In genomic region chr4:99027304-99027703, GRCh38 we compare ENCODE assay signal across 19 cellular contexts. TPM values are rescaled to one million over a fixed set of nuclear protein-coding genes. Genes with fewer than 3 reads are reported as not detected.
DNase-seq lines count a peak whose midpoint lies in the region; ATAC-seq, FAIRE-seq and TF ChIP-seq lines count a peak whose summit lies in the region.
"Had no signal": no experiment of that assay in that cellular context is flagged by ENCODE, and none has a peak within 500 bp of the region (broad histone marks: within the 10 kb centered on the region; RNA-seq: fewer than 3 reads in every experiment).

No MANE protein-coding gene starts in this region.

- H3K36me3 ChIP-seq in HepG2 (replicated peaks in 1 of 2; ENCODE audit: control insufficient read depth in 1 of 2, insufficient read depth in 2 of 2, low read length in 2 of 2) (peaks cover 2 to 14% of the 10 kb centered on the region in 2 experiments; a peak in 4 of 5 replicates), right lobe of liver (no peaks in the 10 kb centered on the region), trophoblast cell (ENCODE audit: control insufficient read depth in 1 of 2, insufficient read depth in 2 of 2, low read length in 2 of 2) (peaks cover 7% of the 10 kb centered on the region in 2 experiments)

- CTCF ChIA-PET in HepG2 (lab: Yijun Ruan, JAX; ENCODE audit: low intra/inter-chr PET ratio, low total read pairs): no interaction called here

- H3K9me3 Mint-ChIP-seq in HFFc6: no peaks in the 10 kb centered on the region

- no peak overlapping the region for H2BK120ac ChIP-seq in trophoblast cell (ENCODE audit: insufficient read depth, low read length, poor library complexity)

- H3K4me3 ChIP-seq in HepG2 (replicated peaks in 1 of 3; ENCODE audit: insufficient read depth in 1 of 3, low read depth in 2 of 3, low read length in 3 of 3) (peak overlapping the region in 2 of 3 experiments; percentile 6 to 15; a peak in 1 of 6 replicates), right lobe of liver (no peak overlapping the region), trophoblast cell (ENCODE audit: low read depth, low read length) (no peak overlapping the region)
- H3K4me3 ChIP-seq: BLaER1 had no signal

- H3K27ac Mint-ChIP-seq in HFFc6: peak overlapping the region; percentile 69

- intact Hi-C loops in HepG2 (cut with micrococcal nuclease; ENCODE audit: unreplicated experiment): no loop called here
- intact Hi-C loops in right lobe of liver (cut with DNase I): no loop called here

- H3K4me1 ChIP-seq in HepG2 (ENCODE audit: insufficient read depth, low read length) (peaks cover 83% of the 10 kb centered on the region), right lobe of liver (peaks cover 0 to 14% (median 3%) of the 10 kb centered on the region in 4 donors), trophoblast cell (ENCODE audit: control insufficient read depth in 1 of 2, insufficient read depth in 2 of 2, low read length in 2 of 2) (peaks cover 5 to 27% of the 10 kb centered on the region in 2 experiments)

- no peak overlapping the region for H3K14ac ChIP-seq in trophoblast cell (ENCODE audit: low read length)

- H3K27me3 ChIP-seq in HepG2 (ENCODE audit: control insufficient read depth in 1 of 2, insufficient read depth in 2 of 2, low read length in 2 of 2) (no peaks in the 10 kb centered on the region), right lobe of liver (no peaks in the 10 kb centered on the region), trophoblast cell (ENCODE audit: insufficient read depth, low read length) (no peaks in the 10 kb centered on the region)
- H3K27me3 ChIP-seq: BLaER1 had no signal

- peak in 1 of 2 experiments; percentile 29; a peak in 1 of 4 replicates for TF ChIP-seq EP300 in HepG2 (IDR thresholded peaks at IDR 0.05; ENCODE audit: low read depth in 2 of 2, low read length in 2 of 2)
- no peak for TF ChIP-seq EP300 in HepG2 (CRISPR knock-in tag; IDR thresholded peaks at IDR 0.05; ENCODE audit: borderline replicate concordance)

- H4K91ac ChIP-seq in trophoblast cell (ENCODE audit: low read depth, low read length): no peak overlapping the region

- H4K12ac ChIP-seq in trophoblast cell (ENCODE audit: low read depth, low read length): no peak overlapping the region

- TF ChIP-seq RAD21 in HepG2 (CRISPR knock-in tag; IDR thresholded peaks at IDR 0.05): no peak

- TF ChIP-seq POLR2A in HepG2 (IDR thresholded peaks at IDR 0.05; ENCODE audit: insufficient read depth in 1 of 2, low read depth in 2 of 2, low read length in 2 of 2): no peak
- TF ChIP-seq POLR2A in right lobe of liver (IDR thresholded peaks at IDR 0.05): no peak

- no peak overlapping the region for H2AFZ ChIP-seq in HepG2 (ENCODE audit: low read length)
- no peak overlapping the region for H2AFZ ChIP-seq in trophoblast cell (ENCODE audit: insufficient read depth, low read length, poor library complexity)

- no peaks in the 10 kb centered on the region for H3K27me3 Mint-ChIP-seq in HFFc6 (ENCODE audit: insufficient read depth)

- no peak overlapping the region for H4K8ac ChIP-seq in trophoblast cell (ENCODE audit: low read depth, low read length)

- H3K18ac ChIP-seq in trophoblast cell (ENCODE audit: low read length): no peak overlapping the region

- peak; percentile 34 for DNase-seq in HepG2 (ENCODE audit: low spot score)
- no peak for DNase-seq in right lobe of liver
- DNase-seq in HFFc6: no peak
- peak; percentile 3 for DNase-seq in glomerular visceral epithelial cell (ENCODE audit: extremely low spot score)
- no peak for DNase-seq in trophoblast cell
- DNase-seq in dermis blood vessel endothelial cell: no peak
- DNase-seq: GF-D8, MV-4-11, NCI-H187, NCI-H2227 treated with DMSO at 0.1 percent for 48 hours, NCI-H510A treated with DMSO at 0.1 percent for 48 hours, NCI-H774 had no signal

- H3K79me2 ChIP-seq in HepG2 (ENCODE audit: insufficient read depth, low read length) (peaks cover 90% of the 10 kb centered on the region), trophoblast cell (ENCODE audit: control insufficient read depth, insufficient read depth, low read length, poor library complexity) (peaks cover 6% of the 10 kb centered on the region)

- peak overlapping the region; percentile 70 for H3K4ac ChIP-seq in trophoblast cell (ENCODE audit: low read depth, low read length)

- WGBS in HepG2 (ENCODE audit: low lambda C conversion rate): 4% methylated on average over 2 of the region's 2 CpGs
- 46% methylated on average over 2 of the region's 2 CpGs for WGBS in right lobe of liver (ENCODE audit: insufficient coverage, low coverage, low lambda C conversion rate, missing lambda C conversion rate)
- WGBS in trophoblast cell (ENCODE audit: extremely low coverage, insufficient coverage, insufficient read length): no CpG with 5 or more reads among the region's 2 CpGs

- no peak overlapping the region for H3K9ac ChIP-seq in HepG2 (ENCODE audit: insufficient read depth, low read depth, low read length)
- H3K9ac ChIP-seq in trophoblast cell (ENCODE audit: low read length): no peak overlapping the region
- H3K9ac ChIP-seq: BLaER1, KMS-11 had no signal

- in situ Hi-C loops in HepG2 (cut with HindIII; ENCODE audit: extremely low pct_ligation_motif_present, low pct_unique_long_range_greater_than_20kb): no loop called here

- TF ChIP-seq CTCF in HepG2 (CRISPR knock-in tag; IDR thresholded peaks at IDR 0.05): no peak
- no peak for TF ChIP-seq CTCF in right lobe of liver (IDR thresholded peaks at IDR 0.05)
- no peak for TF ChIP-seq CTCF in HFFc6 (IDR thresholded peaks at IDR 0.05)

- POLR2A ChIA-PET in HepG2 (lab: Yijun Ruan, JAX): interaction anchor here (1.1 to 2.3 kb wide), 2 partner anchors 32 to 61 kb away, joined by 4 to 10 read pairs; partner anchors contain the start of genes ADH5 and METAP1

- H3K9me3 ChIP-seq in HepG2 (ENCODE audit: low read length): no peaks in the 10 kb centered on the region
- no peaks in the 10 kb centered on the region for H3K9me3 ChIP-seq in right lobe of liver
- peaks cover 7% of the 10 kb centered on the region for H3K9me3 ChIP-seq in trophoblast cell (ENCODE audit: insufficient read depth, low read depth, low read length)

- no peak overlapping the region for H3K4me3 Mint-ChIP-seq in HFFc6

- H3K27ac ChIP-seq in HepG2 (ENCODE audit: extremely low read length, insufficient read depth, low read length) (peak overlapping the region; percentile 59), right lobe of liver (no peak overlapping the region), trophoblast cell (ENCODE audit: low read depth, low read length) (no peak overlapping the region)
- H3K27ac ChIP-seq: BLaER1, KMS-11 had no signal

- no peak overlapping the region for H2BK12ac ChIP-seq in trophoblast cell (ENCODE audit: low read length)

- H4K20me1 ChIP-seq in HepG2 (ENCODE audit: insufficient read depth, low read length): peaks cover 9% of the 10 kb centered on the region

- H3K23ac ChIP-seq in trophoblast cell (ENCODE audit: low read length): no peak overlapping the region

- H2BK5ac ChIP-seq in trophoblast cell (ENCODE audit: low read depth, low read length, poor library complexity): no peak overlapping the region

- FAIRE-seq in HepG2 (lab: Jason Lieb, UNC): peak; percentile 44
- FAIRE-seq: A204.1, GM19239 had no signal

- H2AK5ac ChIP-seq in trophoblast cell (ENCODE audit: low read length): no peak overlapping the region

- ATAC-seq in HepG2 (peak; percentile 41), right lobe of liver (no peak), GM21619 (IDR thresholded peaks at IDR 0.05; ENCODE audit: unreplicated experiment) (no peak), HG02623 (IDR thresholded peaks at IDR 0.05; ENCODE audit: unreplicated experiment) (no peak)
- ATAC-seq: Right ventricle myocardium inferior had no signal

- no TSS peak for BruUV-seq in HepG2 (replicated peaks; lab: Mats Ljungman, UMichigan)

- H3K4me2 ChIP-seq in HepG2 (ENCODE audit: low read depth, low read length) (peak overlapping the region; percentile 66), trophoblast cell (ENCODE audit: low read length) (no peak overlapping the region)
- H3K4me2 ChIP-seq: BLaER1, KMS-11 had no signal

- H3K79me1 ChIP-seq in trophoblast cell (ENCODE audit: low read length): peaks cover 4% of the 10 kb centered on the region

- H3K36me3 Mint-ChIP-seq in HFFc6 (ENCODE audit: low read depth): peaks cover 11% of the 10 kb centered on the region

- peaks cover 56% of the 10 kb centered on the region for H3K4me1 Mint-ChIP-seq in HFFc6 (ENCODE audit: low read depth)

RNA-seq across cellular contexts. Expression of gene METAP1, which starts 31.8 kb away (rescaled TPM):
- total RNA-seq in HepG2 (2016; rRNA removed; fragmentation: Illumina TruSeq; extraction: Trizol) (44.9 and 64.9 TPM in 2 replicates), right lobe of liver (10 to 100 TPM; 12.4 to 16.8 (median 14.9) TPM), dermis blood vessel endothelial cell (24.7 and 37.3 TPM in 2 replicates)
- total RNA-seq in HepG2 (2016; cell fraction: cytosol; rRNA removed; fragmentation: Illumina TruSeq; extraction: Trizol; ENCODE audit: low read depth): 8.5 and 8.7 TPM in 2 replicates
- 45.2 and 57.5 TPM in 2 replicates for total RNA-seq in HepG2 (2016; cell fraction: insoluble cytoplasmic fraction; rRNA removed; fragmentation: Illumina TruSeq; extraction: Trizol)
- total RNA-seq in HepG2 (2016; cell fraction: membrane; rRNA removed; fragmentation: Illumina TruSeq; extraction: Trizol): 25.3 and 33.1 TPM in 2 replicates
- 45.5 and 49.9 TPM in 2 replicates for total RNA-seq in HepG2 (2016; cell fraction: nucleus; rRNA removed; fragmentation: Illumina TruSeq; extraction: Trizol)
- polyA plus RNA-seq in HepG2 (2011; rRNA removed): 39.1 and 53.5 TPM in 2 replicates
- 34.1 and 44.5 TPM in 2 replicates for polyA plus RNA-seq in HepG2 (2011; cell fraction: cytosol; rRNA removed)
- polyA plus RNA-seq in HepG2 (2011; cell fraction: nucleus; rRNA removed): 33.0 and 39.6 TPM in 2 replicates
- polyA plus RNA-seq in HepG2 (2012): 72.1 and 96.8 TPM in 2 replicates
- polyA plus RNA-seq in HepG2 (2016; cell fraction: cytosol; fragmentation: Illumina TruSeq; extraction: Trizol; ENCODE audit: low read depth): 5.6 and 11.0 TPM in 2 replicates
- 71.3 and 71.6 TPM in 2 replicates for polyA plus RNA-seq in HepG2 (2016; cell fraction: insoluble cytoplasmic fraction; fragmentation: Illumina TruSeq; extraction: Trizol; ENCODE audit: low read depth)
- polyA plus RNA-seq in HepG2 (2016; cell fraction: membrane; fragmentation: Illumina TruSeq; extraction: Trizol; ENCODE audit: low read depth): 21.0 and 26.3 TPM in 2 replicates
- 63.4 and 65.6 TPM in 2 replicates for polyA plus RNA-seq in HepG2 (2016; cell fraction: nucleus; fragmentation: Illumina TruSeq; extraction: Trizol; ENCODE audit: insufficient read depth, low read depth)
- polyA minus RNA-seq in HepG2 (2011; rRNA and poly(A)+ RNA removed; ENCODE audit: low replicate concordance): 59.9 and 94.0 TPM in 2 replicates
- 41.7 and 52.1 TPM in 2 replicates for polyA minus RNA-seq in HepG2 (2011; cell fraction: cytosol; rRNA and poly(A)+ RNA removed)
- 85.4 and 89.1 TPM in 2 replicates for polyA minus RNA-seq in HepG2 (2011; cell fraction: nucleus; rRNA and poly(A)+ RNA removed)
- 10 to 100 TPM; 49.0 to 61.4 (median 56.1) TPM for total RNA-seq in HFFc6 (2021; fragmentation: NEBNext Ultra II Directional; extraction: Animal tissue kit (Norgen Biotek cat#: 25700))
- 64.2 and 64.7 TPM in 2 replicates for polyA plus RNA-seq in trophoblast cell (2013)

Comparison
In these comparisons a context has a peak if more than half of its experiments do, and no peak if none do; other contexts are left out.
1. DNase-seq: peak in HepG2 (single experiment) and glomerular visceral epithelial cell (single experiment); none in right lobe of liver (0 of 3), HFFc6 (single experiment), trophoblast cell (0 of 2) and dermis blood vessel endothelial cell (single experiment).
2. H3K4me3 ChIP-seq: peak in HepG2 (2 of 3); none in right lobe of liver (0 of 3) and trophoblast cell (single experiment).